In genomic region chr1:28592314-28593071, GRCh38 we compare ENCODE assay signal across 8 cellular contexts. TPM values are rescaled to one million over a fixed set of nuclear protein-coding genes. Genes with fewer than 3 reads are reported as not detected.
A peak's percentile ranks its signal among the peaks of the same experiment; 100 is the strongest.
DNase-seq lines count a peak whose midpoint lies in the region; ATAC-seq lines count a peak whose summit lies in the region.

No MANE protein-coding gene starts in this region.

- DNase-seq in AG08395 (ENCODE audit: low spot score) (peak; percentile 46), hepatic stellate cell (ENCODE audit: low spot score) (peak; percentile 51), OCI-M2 (lab: John Stamatoyannopoulos, UW; ENCODE audit: unreplicated experiment) (no peak), anterior cingulate cortex (lab: John Stamatoyannopoulos, UW) (no peak), LoVo (ENCODE audit: low spot score) (no peak)
- DNase-seq in activated CD4-positive, alpha-beta memory T cell treated with anti-CD3 and anti-CD28 coated beads for 36 hours, result peak; percentile 14

- peak overlapping the region; percentile 59 to 64 (median 59) for H3K4me3 ChIP-seq in skeletal muscle tissue (ENCODE audit: low read length in 3 of 3)

- CTCF ChIA-PET in activated CD4-positive, alpha-beta memory T cell treated with anti-CD3 and anti-CD28 coated beads for 36 hours (lab: Charles Lee), result interaction anchor here (0.7 to 1.0 kb wide), 2 partner anchors 11 kb away, joined by 3 read pairs; no protein-coding TSS in a partner anchor

- H3K27me3 ChIP-seq in skeletal muscle tissue (ENCODE audit: control insufficient read depth in 3 of 3, insufficient read depth in 3 of 3, low read length in 3 of 3), result peaks cover 0 to 3% (median 0%) of the 10 kb centered on the region in 3 donors

- H3K9me3 ChIP-seq in skeletal muscle tissue (ENCODE audit: control insufficient read depth in 3 of 3, low read length in 3 of 3), result no peaks in the 10 kb centered on the region

- H3K36me3 Mint-ChIP-seq in activated CD4-positive, alpha-beta memory T cell treated with anti-CD3 and anti-CD28 coated beads for 36 hours, result peaks cover 3% of the 10 kb centered on the region

- H3K27ac Mint-ChIP-seq in activated CD4-positive, alpha-beta memory T cell treated with anti-CD3 and anti-CD28 coated beads for 36 hours, result no peak overlapping the region

- no peaks in the 10 kb centered on the region for H3K9me3 Mint-ChIP-seq in activated CD4-positive, alpha-beta memory T cell treated with anti-CD3 and anti-CD28 coated beads for 36 hours

- H3K9ac ChIP-seq in skeletal muscle tissue (ENCODE audit: low read depth in 1 of 3, low read length in 3 of 3), result peak overlapping the region in 2 of 3 donors; percentile 38 to 66

- H3K4me3 Mint-ChIP-seq in activated CD4-positive, alpha-beta memory T cell treated with anti-CD3 and anti-CD28 coated beads for 36 hours, result peak overlapping the region; percentile 67

- POLR2A ChIA-PET in activated CD4-positive, alpha-beta memory T cell treated with anti-CD3 and anti-CD28 coated beads for 36 hours (lab: Charles Lee), result interaction anchor here (0.6 to 1.9 kb wide), 3 partner anchors 11 to 207 kb away, joined by 3 to 8 read pairs (median 4); no protein-coding TSS in a partner anchor

- H3K4me1 Mint-ChIP-seq in activated CD4-positive, alpha-beta memory T cell treated with anti-CD3 and anti-CD28 coated beads for 36 hours (ENCODE audit: low read depth), result peaks cover 5% of the 10 kb centered on the region

- H3K27ac ChIP-seq in skeletal muscle tissue (ENCODE audit: low read depth, low read length), result no peak overlapping the region

- intact Hi-C loops in activated CD4-positive, alpha-beta memory T cell treated with anti-CD3 and anti-CD28 coated beads for 36 hours (cut with micrococcal nuclease), result no loop called here

- peaks cover 5% of the 10 kb centered on the region for H3K27me3 Mint-ChIP-seq in activated CD4-positive, alpha-beta memory T cell treated with anti-CD3 and anti-CD28 coated beads for 36 hours

- H3K36me3 ChIP-seq in skeletal muscle tissue (ENCODE audit: control insufficient read depth in 3 of 3, insufficient read depth in 3 of 3, low read length in 3 of 3), result no peaks in the 10 kb centered on the region

- H3K4me1 ChIP-seq in skeletal muscle tissue (ENCODE audit: control insufficient read depth in 3 of 3, insufficient read depth in 3 of 3, low read length in 3 of 3), result peaks cover 3 to 4% (median 4%) of the 10 kb centered on the region in 3 donors

- ATAC-seq in GM19395 (IDR thresholded peaks at IDR 0.05; ENCODE audit: unreplicated experiment), result peak; percentile 63

RNA-seq across cellular contexts. Expression of gene RAB42, which starts 0.4 kb away (rescaled TPM):
- total RNA-seq in activated CD4-positive, alpha-beta memory T cell treated with anti-CD3 and anti-CD28 coated beads for 36 hours, result not detected
- total RNA-seq in skeletal muscle tissue, result 5.7 TPM

RNA-seq across cellular contexts. Expression of gene TRNAU1AP, which starts 39.6 kb away (rescaled TPM):
- total RNA-seq in activated CD4-positive, alpha-beta memory T cell treated with anti-CD3 and anti-CD28 coated beads for 36 hours, result 10 to 100 TPM; 57.3 to 59.6 TPM
- total RNA-seq in skeletal muscle tissue, result 15.1 TPM

RNA-seq across cellular contexts. Expression of gene TAF12, which starts 50.4 kb away (rescaled TPM):
- total RNA-seq in activated CD4-positive, alpha-beta memory T cell treated with anti-CD3 and anti-CD28 coated beads for 36 hours, result 10 to 100 TPM; 26.8 to 27.5 TPM
- total RNA-seq in skeletal muscle tissue, result 32.9 TPM

RNA-seq across cellular contexts. Expression of gene RNU11, which starts 55.9 kb away (rescaled TPM):
- total RNA-seq in activated CD4-positive, alpha-beta memory T cell treated with anti-CD3 and anti-CD28 coated beads for 36 hours, result not detected
- not detected for total RNA-seq in skeletal muscle tissue

Comparison
In these comparisons a context has a peak if more than half of its experiments do, and no peak if none do; other contexts are left out.
1. DNase-seq: peak in AG08395 (single experiment), activated CD4-positive, alpha-beta memory T cell treated with anti-CD3 and anti-CD28 coated beads for 36 hours (single experiment) and hepatic stellate cell (single experiment); none in OCI-M2 (single experiment), anterior cingulate cortex (0 of 58) and LoVo (single experiment).